8 cellular contexts compared by ENCODE assay signal in the genomic region with DNA sequence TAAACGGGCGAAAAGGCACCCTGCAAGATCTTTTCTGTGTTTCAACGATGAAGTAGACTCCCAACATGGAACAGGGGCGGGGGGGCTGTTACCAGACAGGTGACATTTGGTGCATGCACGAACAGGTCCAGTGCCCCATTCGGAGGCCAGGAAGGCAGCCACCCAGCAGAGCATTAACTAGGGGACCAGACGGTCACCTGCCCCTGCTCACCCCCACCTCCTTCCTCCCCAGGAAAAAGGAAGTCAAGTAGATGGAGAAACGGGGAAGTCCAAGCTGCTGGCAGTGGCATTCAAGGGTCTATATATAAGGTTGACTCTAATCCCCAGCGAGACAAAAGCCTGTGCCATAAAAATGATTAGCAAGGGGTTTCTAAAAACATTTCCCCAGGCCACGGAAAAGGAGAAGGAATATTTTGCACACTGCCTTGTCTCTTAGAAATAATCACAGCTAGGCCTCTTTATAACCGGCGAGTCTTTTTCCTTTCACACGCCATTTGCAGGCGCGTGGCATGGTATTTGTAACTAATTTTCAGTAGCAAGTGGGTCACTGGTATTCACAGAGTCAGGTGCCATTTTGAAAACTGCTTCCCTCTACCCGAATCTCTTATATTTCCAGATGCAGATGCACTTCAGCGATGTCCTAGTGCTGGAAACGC. TPM values are rescaled to one million over a fixed set of nuclear protein-coding genes. Genes with fewer than 3 reads are reported as not detected.
DNase-seq lines count a peak whose midpoint lies in the region; ATAC-seq, FAIRE-seq and TF ChIP-seq lines count a peak whose summit lies in the region.

No MANE protein-coding gene starts in this region.

- in situ Hi-C loops in brain microvascular endothelial cell (cut with HindIII; ENCODE audit: low pct_ligation_motif_present, low sequenced_read_pairs): no loop called here

- H3K4me1 ChIP-seq in PC-3 (ENCODE audit: insufficient read depth, low read length): peaks cover 24% of the 10 kb centered on the region

- peaks cover 9 to 20% of the 10 kb centered on the region in 2 donors for H3K36me3 Mint-ChIP-seq in naive B cell

- ATAC-seq in PC-3 (no peak), naive B cell (ENCODE audit: low read depth in 2 of 2) (peak; percentile 8 to 18), HG03460 (IDR thresholded peaks at IDR 0.05; ENCODE audit: unreplicated experiment) (no peak)

- peaks cover 16% of the 10 kb centered on the region for H3K36me3 ChIP-seq in PC-3 (ENCODE audit: low read depth, low read length)
- peaks cover 23% of the 10 kb centered on the region for H3K36me3 ChIP-seq in brain microvascular endothelial cell (replicated peaks)

- FAIRE-seq in D721Med (lab: Jason Lieb, UNC): no peak

- CTCF ChIA-PET in PC-3 (lab: Charles Lee): interaction anchor here (1.0 kb wide), 1 partner anchor 27 kb away, joined by 3 read pairs; no protein-coding TSS in a partner anchor

- H3K9me3 Mint-ChIP-seq in naive B cell: peaks cover 0 to 9% (median 5%) of the 10 kb centered on the region in 7 donors

- H3K9me2 ChIP-seq in PC-3 (replicated peaks; ENCODE audit: low read length): no peaks in the 10 kb centered on the region

- peak; percentile 3 for TF ChIP-seq POLR2A in GM15510 (IDR thresholded peaks at IDR 0.05; ENCODE audit: borderline replicate concordance, extremely low read depth, insufficient read length)

- H3F3A ChIP-seq in PC-3 (ENCODE audit: low read length, unreplicated experiment): peaks cover 10% of the 10 kb centered on the region

- H3K4me2 ChIP-seq in PC-3 (ENCODE audit: low read length): peak overlapping the region; percentile 94; the same call in 1 of the 2 replicates

- peaks cover 44 to 72% (median 52%) of the 10 kb centered on the region in 3 donors for H3K4me1 Mint-ChIP-seq in naive B cell

- peak overlapping the region; percentile 99; the same call in 1 of the 2 replicates for H3K9ac ChIP-seq in PC-3 (ENCODE audit: low read length)

- H3K27ac ChIP-seq in PC-3 (ENCODE audit: low read length) (peak overlapping the region; percentile 85), brain microvascular endothelial cell (peak overlapping the region; percentile 93)

- peaks cover 0 to 24% (median 0%) of the 10 kb centered on the region in 3 donors for H3K27me3 Mint-ChIP-seq in naive B cell

- intact Hi-C loops in PC-3 (cut with micrococcal nuclease): loop anchor here (2.0 to 10.0 kb wide), 3 partner anchors 27 to 681 kb away; a partner anchor contains a TSS

- H4K20me1 ChIP-seq in PC-3 (ENCODE audit: low read length): peaks cover 21% of the 10 kb centered on the region

- BruUV-seq in PC-3 (replicated peaks; lab: Mats Ljungman, UMichigan): no TSS peak

- DNase-seq in PC-3 (no peak), brain microvascular endothelial cell (no peak), naive B cell (peak; percentile 69), dermis blood vessel endothelial cell (no peak), D721Med (ENCODE audit: insufficient read length, low spot score) (no peak)
- no peak for DNase-seq in NK-92 treated with Interleukin-12 subunit alpha and Interleukin-12 subunit beta, amount 100 ng/mL, for 24 hours (lab: John Stamatoyannopoulos, UW)

- H3K4me3 ChIP-seq in PC-3 (ENCODE audit: low read length): no peak overlapping the region
- H3K4me3 ChIP-seq in brain microvascular endothelial cell (ENCODE audit: low read depth, low read length): no peak overlapping the region

- peak overlapping the region; percentile 97 to 100 (median 99) for H3K27ac Mint-ChIP-seq in naive B cell

- peaks cover 32% of the 10 kb centered on the region for H3K79me2 ChIP-seq in PC-3 (ENCODE audit: low read length)

- peak overlapping the region; percentile 98 to 100 (median 99) for H3K4me3 Mint-ChIP-seq in naive B cell

- H2AFZ ChIP-seq in PC-3 (ENCODE audit: low read length): no peak overlapping the region

- H3K9me3 ChIP-seq in PC-3 (ENCODE audit: low read length): no peaks in the 10 kb centered on the region

- POLR2A ChIA-PET in PC-3 (lab: Charles Lee; ENCODE audit: unreplicated experiment): interaction anchor here (0.6 kb wide), 1 partner anchor 355 kb away, joined by 3 read pairs; no protein-coding TSS in a partner anchor

- H3K27me3 ChIP-seq in PC-3 (ENCODE audit: low read length): no peaks in the 10 kb centered on the region
- H3K27me3 ChIP-seq in brain microvascular endothelial cell (replicated peaks): no peaks in the 10 kb centered on the region

- TF ChIP-seq CTCF in PC-3 (conservative IDR thresholded peaks at IDR 0.05; ENCODE audit: low read depth, low read length): no peak
- no peak for TF ChIP-seq CTCF in brain microvascular endothelial cell (IDR thresholded peaks at IDR 0.05; ENCODE audit: low read depth, low read length, missing control alignments)
- no peak for TF ChIP-seq CTCF in D721Med (IDR thresholded peaks at IDR 0.05; ENCODE audit: insufficient read depth, missing control alignments)

RNA-seq across cellular contexts. Expression of a gene that starts 1.2 kb away (rescaled TPM):
- total RNA-seq in PC-3 (2014; rRNA removed) (1,640 and 2,159 TPM in 2 replicates), dermis blood vessel endothelial cell (8,354 and 18,147 TPM in 2 replicates)
- polyA plus RNA-seq in naive B cell (ENCODE audit: low read depth in 6 of 6): over 10,000 TPM; 18,491 to 24,142 (median 22,031) TPM

Comparison
In these comparisons a context has a peak if more than half of its experiments do, and no peak if none do; other contexts are left out.
1. ATAC-seq: peak in naive B cell (2 of 2); none in PC-3 (single experiment) and HG03460 (single experiment).